11 cellular contexts compared by ENCODE assay signal in the genomic region with DNA sequence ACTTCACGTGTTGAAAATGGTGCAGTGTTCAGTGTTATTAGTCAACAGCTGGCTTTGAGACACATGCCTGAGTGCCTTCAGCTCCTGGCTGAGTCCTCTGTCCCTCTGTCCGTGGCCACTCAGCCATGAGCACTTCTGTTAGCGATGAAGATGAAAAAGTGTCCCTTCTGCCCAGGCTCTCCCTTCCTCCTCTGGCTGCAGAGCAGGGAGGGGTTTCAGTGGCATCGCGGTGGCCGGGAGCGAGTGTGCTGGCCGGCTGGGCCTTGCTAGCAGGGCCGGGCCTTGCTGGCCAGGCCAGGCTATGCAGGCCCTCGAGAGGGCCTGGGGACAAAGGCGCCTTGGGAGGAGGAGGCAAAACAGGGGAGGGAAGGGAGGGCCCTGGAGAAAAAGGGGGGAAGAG. TPM values are rescaled to one million over a fixed set of nuclear protein-coding genes. Genes with fewer than 3 reads are reported as not detected.
DNase-seq lines count a peak whose midpoint lies in the region; ATAC-seq, FAIRE-seq and TF ChIP-seq lines count a peak whose summit lies in the region.
"Had no signal": no experiment of that assay in that cellular context is flagged by ENCODE, and none has a peak within 500 bp of the region (broad histone marks: within the 10 kb centered on the region; RNA-seq: fewer than 3 reads in every experiment).

No MANE protein-coding gene starts in this region.

- no peaks in the 10 kb centered on the region for H3K27me3 Mint-ChIP-seq in CD8-positive, alpha-beta memory T cell

- no peak for ATAC-seq in K562
- no peak for ATAC-seq in GM21717 (IDR thresholded peaks at IDR 0.05; ENCODE audit: unreplicated experiment)
- ATAC-seq: activated T-cell treated with anti-CD3 and anti-CD28 coated beads, Interleukin-2, amount 50 U/mL, for 4 hours had no signal

- CTCF ChIA-PET in K562 (lab: Yijun Ruan, JAX; ENCODE audit: low intra/inter-chr PET ratio) = no interaction called here
- CTCF ChIA-PET in CD8-positive, alpha-beta memory T cell (lab: Charles Lee) = no interaction called here

- peaks cover 28 to 69% (median 40%) of the 10 kb centered on the region in 3 donors for H3K4me1 Mint-ChIP-seq in CD8-positive, alpha-beta memory T cell

- TF ChIP-seq POLR2A in K562 (conservative IDR thresholded peaks at IDR 0.05) = no peak

- intact Hi-C loops in K562 (cut with micrococcal nuclease) = loop anchor here (10.0 kb wide), 2 partner anchors 142 to 202 kb away; no protein-coding TSS in a partner anchor
- intact Hi-C loops in kidney (cut with DNase I) = no loop called here

- no peak for TF ChIP-seq RAD21 in K562 (CRISPR knock-in tag; conservative IDR thresholded peaks at IDR 0.05 in 1 of 2, IDR thresholded peaks at IDR 0.05 in 1 of 2)

- H3K27ac Mint-ChIP-seq in CD8-positive, alpha-beta memory T cell = peak overlapping the region in 1 of 8 donors; percentile 77

- TF ChIP-seq CTCF in K562 (IDR thresholded peaks at IDR 0.05 in 2 of 3, conservative IDR thresholded peaks at IDR 0.05 in 1 of 3; ENCODE audit: insufficient read depth in 2 of 3, low read depth in 1 of 3, low read length in 3 of 3) (no peak), kidney (IDR thresholded peaks at IDR 0.05; ENCODE audit: borderline replicate concordance, extremely low read depth, insufficient read depth) (no peak)

- H3K9me3 ChIP-seq in K562 (replicated peaks; ENCODE audit: control insufficient read depth, insufficient read depth, low read depth, low read length) (no peaks in the 10 kb centered on the region), kidney (ENCODE audit: control insufficient read depth in 1 of 2, low read length in 2 of 2) (no peaks in the 10 kb centered on the region), skeletal muscle tissue (ENCODE audit: control insufficient read depth in 3 of 3, low read length in 3 of 3) (no peaks in the 10 kb centered on the region)
- H3K9me3 ChIP-seq in CD8-positive, alpha-beta memory T cell (ENCODE audit: low read length) = no peaks in the 10 kb centered on the region

- 89% methylated on average over 3 of the region's 11 CpGs for WGBS in K562 (ENCODE audit: insufficient coverage, low coverage, missing lambda C conversion rate)

- H3K27me3 ChIP-seq in K562 (ENCODE audit: control insufficient read depth in 2 of 2, insufficient read depth in 2 of 2, low read length in 2 of 2) (no peaks in the 10 kb centered on the region), skeletal muscle tissue (ENCODE audit: control insufficient read depth in 3 of 3, insufficient read depth in 3 of 3, low read length in 3 of 3) (no peaks in the 10 kb centered on the region)
- H3K27me3 ChIP-seq in CD8-positive, alpha-beta memory T cell (ENCODE audit: insufficient read depth, low read length, poor library complexity, severe bottlenecking) = no peaks in the 10 kb centered on the region

- H3K36me3 ChIP-seq in K562 (ENCODE audit: control insufficient read depth, insufficient read depth, low read length) = peaks cover 28% of the 10 kb centered on the region
- no peaks in the 10 kb centered on the region for H3K36me3 ChIP-seq in kidney (ENCODE audit: control insufficient read depth in 1 of 2, insufficient read depth in 2 of 2, low read length in 2 of 2)
- H3K36me3 ChIP-seq in skeletal muscle tissue (ENCODE audit: control insufficient read depth in 3 of 3, insufficient read depth in 3 of 3, low read length in 3 of 3) = no peaks in the 10 kb centered on the region
- no peaks in the 10 kb centered on the region for H3K36me3 ChIP-seq in CD8-positive, alpha-beta memory T cell (ENCODE audit: insufficient read depth, low read length)

- H3K27ac ChIP-seq in K562 (ENCODE audit: extremely low read depth, low read depth, low read length) = peak overlapping the region; percentile 37; the same call in 1 of the 3 replicates
- H3K27ac ChIP-seq in kidney (ENCODE audit: low read depth in 2 of 2, low read length in 2 of 2) = peak overlapping the region; percentile 95
- H3K27ac ChIP-seq in skeletal muscle tissue (ENCODE audit: low read depth, low read length) = peak overlapping the region; percentile 9
- H3K27ac ChIP-seq in CD8-positive, alpha-beta memory T cell (ENCODE audit: low read depth, low read length) = no peak overlapping the region

- H3K79me2 ChIP-seq in K562 (ENCODE audit: control insufficient read depth, insufficient read depth, low read length) = peaks cover 95% of the 10 kb centered on the region

- peak overlapping the region in 1 of 2 experiments; percentile 53; a peak in 1 of 4 replicates for H3K9ac ChIP-seq in K562 (ENCODE audit: insufficient read depth in 1 of 2, low read depth in 2 of 2, low read length in 2 of 2)
- H3K9ac ChIP-seq in kidney (ENCODE audit: low read length in 2 of 2) = peak overlapping the region in 1 of 2 donors; percentile 24
- H3K9ac ChIP-seq in skeletal muscle tissue (ENCODE audit: low read depth in 1 of 3, low read length in 3 of 3) = no peak overlapping the region

- POLR2A ChIA-PET in K562 (lab: Yijun Ruan, JAX) = interaction anchor here (0.6 to 2.0 kb wide), 4 partner anchors 8 to 159 kb away, joined by 3 to 6 read pairs (median 4); no protein-coding TSS in a partner anchor
- POLR2A ChIA-PET in CD8-positive, alpha-beta memory T cell (lab: Charles Lee) = no interaction called here

- TF ChIP-seq EP300 in K562 (IDR thresholded peaks at IDR 0.05; ENCODE audit: low read length) = no peak

- BruUV-seq in K562 (replicated peaks; lab: Mats Ljungman, UMichigan) = no TSS peak

- H3K9me3 Mint-ChIP-seq in CD8-positive, alpha-beta memory T cell = no peaks in the 10 kb centered on the region
- H3K9me3 Mint-ChIP-seq: activated T-cell treated with anti-CD3 and anti-CD28 coated beads, Interleukin-2, amount 50 U/mL, for 4 hours had no signal

- H3K4me1 ChIP-seq in K562 (replicated peaks in 1 of 2; ENCODE audit: control insufficient read depth in 2 of 2, insufficient read depth in 2 of 2, low read length in 2 of 2) (peaks cover 57 to 58% of the 10 kb centered on the region in 2 experiments), kidney (ENCODE audit: control insufficient read depth in 1 of 2, insufficient read depth in 1 of 2, low read depth in 1 of 2, low read length in 2 of 2) (peaks cover 69 to 79% of the 10 kb centered on the region in 2 donors), skeletal muscle tissue (ENCODE audit: control insufficient read depth in 3 of 3, insufficient read depth in 3 of 3, low read length in 3 of 3) (peaks cover 26 to 29% (median 28%) of the 10 kb centered on the region in 3 donors)
- peaks cover 14% of the 10 kb centered on the region for H3K4me1 ChIP-seq in CD8-positive, alpha-beta memory T cell (ENCODE audit: insufficient read depth, low read length)

- FAIRE-seq in K562 (lab: Jason Lieb, UNC) = no peak
- no peak for FAIRE-seq in kidney (lab: Jason Lieb, UNC)
- FAIRE-seq: colon had no signal

- DNase-seq in GM03348 (ENCODE audit: low spot score) (peak; percentile 62), K562 (ENCODE audit: extremely low read depth in 1 of 4, low spot score in 3 of 4) (no peak), kidney (peak; percentile 63), NCI-H2196 (lab: John Stamatoyannopoulos, UW; ENCODE audit: unreplicated experiment) (no peak)
- DNase-seq in activated CD4-positive, CD25-positive, alpha-beta regulatory T cell (lab: John Stamatoyannopoulos, UW) = no peak
- no peak for DNase-seq in CD8-positive, alpha-beta memory T cell
- DNase-seq: activated T-cell treated with anti-CD3 and anti-CD28 coated beads, Interleukin-2, amount 50 U/mL, for 4 hours; T1000 had no signal

- H3K4me2 ChIP-seq in K562 (ENCODE audit: insufficient read depth, low read length) = no peak overlapping the region

- H3K4me3 ChIP-seq in K562 (no peak overlapping the region), kidney (ENCODE audit: low read length in 2 of 2) (no peak overlapping the region), skeletal muscle tissue (ENCODE audit: low read length in 3 of 3) (no peak overlapping the region)
- H3K4me3 ChIP-seq in CD8-positive, alpha-beta memory T cell (ENCODE audit: low read length) = no peak overlapping the region

- peaks cover 0 to 15% (median 4%) of the 10 kb centered on the region in 3 donors for H3K36me3 Mint-ChIP-seq in CD8-positive, alpha-beta memory T cell

- H3K9me1 ChIP-seq in K562 (ENCODE audit: control insufficient read depth, insufficient read depth, low read length) = peaks cover 5% of the 10 kb centered on the region

- no peak overlapping the region for H3K4me3 Mint-ChIP-seq in CD8-positive, alpha-beta memory T cell
- H3K4me3 Mint-ChIP-seq: activated T-cell treated with anti-CD3 and anti-CD28 coated beads, Interleukin-2, amount 50 U/mL, for 4 hours had no signal

- no peak overlapping the region for H2AFZ ChIP-seq in K562 (ENCODE audit: low read depth, low read length)

- in situ Hi-C loops in K562 (cut with MboI) = no loop called here

- peaks cover 7% of the 10 kb centered on the region; the same call in 1 of the 2 replicates for H4K20me1 ChIP-seq in K562 (replicated peaks; ENCODE audit: control insufficient read depth, insufficient read depth, low read length)

TF ChIP-seq in K562, 482 proteins besides CTCF, POLR2A, EP300 and RAD21 (continues in another document):
- TF ChIP-seq MAZ (CRISPR knock-in tag; conservative IDR thresholded peaks at IDR 0.05 in 1 of 2, IDR thresholded peaks at IDR 0.05 in 1 of 2) (0 out of 4 replicates have a peak, but pooled peaks of 1 of the 2 experiments have one; percentile 18), GATA2 (CRISPR knock-in tag; IDR thresholded peaks at IDR 0.05) (no peak)

RNA-seq across cellular contexts. Expression of a gene that starts 47.7 kb away (rescaled TPM):
- total RNA-seq in K562 (2011; cell fraction: chromatin; rRNA removed; ENCODE audit: low replicate concordance) = 107 and 183 TPM in 2 replicates
- 75.7 and 79.0 TPM in 2 replicates for total RNA-seq in K562 (2011; cell fraction: nucleolus; rRNA removed)
- total RNA-seq in K562 (2011; cell fraction: nucleoplasm; rRNA removed) = 101 and 152 TPM in 2 replicates
- total RNA-seq in K562 (2014; rRNA removed) (16.1 and 19.1 TPM in 2 replicates), K562 (2014; rRNA removed; fragmentation: Illumina TruSeq; extraction: Trizol) (10.3 and 10.8 TPM in 2 replicates), K562 (2015; rRNA removed; fragmentation: Illumina TruSeq; extraction: Trizol) (9.7 and 11.5 TPM in 2 replicates), K562 (2021) (66.4 and 82.5 TPM in 2 replicates), kidney (65.7 TPM), skeletal muscle tissue (6.8 TPM)
- polyA plus RNA-seq in K562 (2011; rRNA removed) (8.1 and 19.2 TPM in 2 replicates), K562 (2014; fragmentation: Illumina TruSeq; extraction: Trizol) (39.4 and 41.6 TPM in 2 replicates), K562 (2014; fragmentation: Nextera tagmentation; extraction: Ambion mirVana) (1 to 10 TPM in 1 of 2 experiments, under 1 TPM in 1; 0.94 to 1.9 TPM), K562 (2014; rRNA removed) (15.6 and 21.0 TPM in 2 replicates), kidney (ENCODE audit: insufficient read depth, low read depth, low replicate concordance) (16.6 TPM)
- polyA plus RNA-seq in K562 (2011; cell fraction: cytosol; rRNA removed) = 17.6 and 21.0 TPM in 2 replicates
- polyA plus RNA-seq in K562 (2011; cell fraction: nucleus; rRNA removed) = 46.1 and 50.8 TPM in 2 replicates
- 51.9 and 88.9 TPM in 2 replicates for polyA plus RNA-seq in K562 (2012)
- 20.3 and 24.1 TPM in 2 replicates for polyA minus RNA-seq in K562 (2011; rRNA and poly(A)+ RNA removed)
- 45.6 and 90.6 TPM in 2 replicates for polyA minus RNA-seq in K562 (2011; cell fraction: cytosol; rRNA and poly(A)+ RNA removed)
- 26.0 and 43.0 TPM in 2 replicates for polyA minus RNA-seq in K562 (2011; cell fraction: nucleus; rRNA and poly(A)+ RNA removed)
- 10 to 100 TPM; 23.6 to 24.4 TPM for total RNA-seq in CD8-positive, alpha-beta memory T cell
- polyA plus RNA-seq in CD8-positive, alpha-beta memory T cell = 1.0 TPM

Comparison
In these comparisons a context has a peak if more than half of its experiments do, and no peak if none do; other contexts are left out.
1. DNase-seq: peak in GM03348 (single experiment) and kidney (single experiment); none in K562 (0 of 4), activated CD4-positive, CD25-positive, alpha-beta regulatory T cell (0 of 4), NCI-H2196 (single experiment) and CD8-positive, alpha-beta memory T cell (0 of 5).